In genomic region chr9:91117959-91118651, GRCh38 we compare ENCODE assay signal across 1 cellular context.
TF ChIP-seq lines count a peak whose summit lies in the region.

No MANE protein-coding gene starts in this region.

TF ChIP-seq in K562, 482 proteins besides CTCF, POLR2A, EP300 and RAD21 (continued from another document):
- TF ChIP-seq TSHZ1 (CRISPR knock-in tag; IDR thresholded peaks at IDR 0.05) (no peak), IRF1 (CRISPR knock-in tag; IDR thresholded peaks at IDR 0.05; ENCODE audit: borderline replicate concordance) (no peak), MGA (IDR thresholded peaks at IDR 0.05) (peak; percentile 94)
